8 cellular contexts compared by ENCODE assay signal in the genomic region with DNA sequence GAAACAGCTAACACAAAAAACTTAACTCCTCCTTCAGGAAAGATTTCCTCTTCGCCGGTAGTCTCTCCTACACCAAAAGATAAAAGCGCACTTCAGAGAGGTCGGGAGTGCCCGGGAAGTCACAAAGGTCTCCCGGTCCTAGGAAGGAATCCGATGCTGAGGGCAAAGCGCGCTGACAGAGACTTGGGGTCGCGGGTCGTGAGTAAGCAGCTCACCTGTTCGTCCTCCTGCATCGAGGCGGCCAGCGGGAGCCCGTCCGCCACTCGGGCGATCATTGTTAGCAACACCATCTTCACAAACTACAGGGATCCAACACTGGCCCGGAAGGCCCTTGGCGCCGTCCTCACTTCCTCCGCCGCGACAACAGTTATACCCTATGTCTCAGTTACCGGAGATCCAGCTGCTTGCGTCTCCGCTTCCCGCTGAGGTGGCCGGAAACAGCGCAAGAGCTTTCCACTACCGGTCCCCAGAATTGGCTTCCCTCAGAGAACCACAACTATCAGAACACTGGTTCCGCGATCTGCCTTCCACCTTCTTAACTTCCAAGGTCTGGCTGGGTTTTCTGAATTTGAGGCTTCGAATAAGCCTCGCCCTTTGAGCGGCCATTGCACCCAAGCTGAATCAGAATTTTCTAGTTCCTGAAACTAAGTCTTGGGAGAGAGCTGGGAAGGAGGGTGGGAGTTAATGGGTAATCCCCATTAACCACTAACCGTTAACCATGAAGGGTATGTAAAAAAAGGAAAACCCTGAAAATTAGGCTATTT. TPM values are rescaled to one million over a fixed set of nuclear protein-coding genes. Genes with fewer than 3 reads are reported as not detected.
DNase-seq lines count a peak whose midpoint lies in the region; ATAC-seq and TF ChIP-seq lines count a peak whose summit lies in the region.

A gene (minus strand): TSS at position 429 of the 764 bp plus-strand sequence. CDS start 139 bp downstream, at position 290.

- intact Hi-C loops in PC-9 (cut with micrococcal nuclease; ENCODE audit: unreplicated experiment): no loop called here

- no peaks in the 10 kb centered on the region for H3K9me2 ChIP-seq in PC-9 (ENCODE audit: insufficient read depth)

- H3K36me3 ChIP-seq in PC-9 (ENCODE audit: low read depth) (no peaks in the 10 kb centered on the region; the same call in 1 of the 2 replicates), esophagus (ENCODE audit: control insufficient read depth in 2 of 2, insufficient read depth in 2 of 2, low read length in 1 of 2) (no peaks in the 10 kb centered on the region), mucosa of stomach (ENCODE audit: control insufficient read depth, insufficient read depth, low read length) (no peaks in the 10 kb centered on the region)

- H3K79me2 ChIP-seq in PC-9 (ENCODE audit: low read depth): peaks cover 18% of the 10 kb centered on the region

- peak within 1 kb of the TSS; percentile 98 for H3K4me2 ChIP-seq in PC-9

- H3K9ac ChIP-seq in mucosa of stomach (ENCODE audit: low read length): peak within 1 kb of the TSS; percentile 97

- H3K4me1 ChIP-seq in PC-9 (replicated peaks; ENCODE audit: insufficient read depth) (peaks cover 6% of the 10 kb centered on the region; the same call in 1 of the 2 replicates), esophagus (ENCODE audit: control insufficient read depth in 2 of 2, insufficient read depth in 2 of 2, low read length in 1 of 2) (no peaks in the 10 kb centered on the region), mucosa of stomach (ENCODE audit: control insufficient read depth, insufficient read depth, low read length) (no peaks in the 10 kb centered on the region)

- POLR2A ChIA-PET in PC-9 (lab: Charles Lee; ENCODE audit: unreplicated experiment): interaction anchor here (0.6 kb wide), 2 partner anchors 237 to 379 kb away, joined by 3 to 5 read pairs; no protein-coding TSS in a partner anchor

- TF ChIP-seq CTCF in PC-9 (conservative IDR thresholded peaks at IDR 0.05): no peak

- H3K27ac ChIP-seq in PC-9 (peak within 1 kb of the TSS; percentile 87), esophagus (ENCODE audit: low read depth in 2 of 2, low read length in 1 of 2) (peak within 1 kb of the TSS; percentile 78 to 99)

- H3F3A ChIP-seq in PC-9 (ENCODE audit: insufficient read depth, low read depth): peaks cover 8% of the 10 kb centered on the region

- H3K9me3 ChIP-seq in PC-9 (ENCODE audit: insufficient read depth, low read depth): no peaks in the 10 kb centered on the region
- H3K9me3 ChIP-seq in esophagus (ENCODE audit: control insufficient read depth in 2 of 2, insufficient read depth in 1 of 2, low read depth in 1 of 2, low read length in 1 of 2): no peaks in the 10 kb centered on the region
- H3K9me3 ChIP-seq in mucosa of stomach (ENCODE audit: control insufficient read depth, low read length): no peaks in the 10 kb centered on the region

- peak within 1 kb of the TSS; percentile 89 for H2AFZ ChIP-seq in PC-9

- H4K20me1 ChIP-seq in PC-9 (ENCODE audit: insufficient read depth): no peaks in the 10 kb centered on the region

- BruUV-seq in PC-9 (replicated peaks; lab: Mats Ljungman, UMichigan): no TSS peak

- H3K4me3 ChIP-seq in PC-9 (peak within 1 kb of the TSS; percentile 84), esophagus (ENCODE audit: low read depth in 1 of 2, low read length in 2 of 2) (peak within 1 kb of the TSS; percentile 76 to 86), mucosa of stomach (ENCODE audit: low read length) (peak within 1 kb of the TSS; percentile 99)

- H3K27me3 ChIP-seq in PC-9 (ENCODE audit: insufficient read depth, low read depth) (no peaks in the 10 kb centered on the region), esophagus (ENCODE audit: control insufficient read depth in 1 of 2, insufficient read depth in 2 of 2, low read length in 2 of 2) (no peaks in the 10 kb centered on the region), mucosa of stomach (ENCODE audit: control insufficient read depth, insufficient read depth, low read length) (no peaks in the 10 kb centered on the region)

- peak; percentile 88 for DNase-seq in DMS53 (lab: John Stamatoyannopoulos, UW)
- peak; percentile 96 for DNase-seq in KBM-7
- DNase-seq in PC-9: peak; percentile 84 to 93
- DNase-seq in activated T-cell treated with anti-CD3 and anti-CD28 coated beads, Interleukin-2, amount 50 U/mL, for 1 hour: peak; percentile 85
- DNase-seq in stimulated activated CD8-positive, alpha-beta memory T cell treated with anti-CD3 and anti-CD28 coated beads, Interleukin-4, amount 100 ng/mL, for 48 hours: peak; percentile 90

- CTCF ChIA-PET in PC-9 (lab: Charles Lee): interaction anchor here (0.6 kb wide), 1 partner anchor 626 kb away, joined by 3 read pairs; no protein-coding TSS in a partner anchor

- ATAC-seq in GM21723 (IDR thresholded peaks at IDR 0.05; ENCODE audit: unreplicated experiment): peak; percentile 97

- WGBS in esophagus, 2 donors: 2% methylated on average over 39 of the region's 39 CpGs

- in situ Hi-C loops in KBM-7 (cut with MboI; ENCODE audit: low pct_unique_long_range_greater_than_20kb, low sequenced_read_pairs): no loop called here

RNA-seq across cellular contexts. Expression of the gene that starts here (rescaled TPM):
- total RNA-seq in PC-9 (2021): 16.5 and 25.1 TPM in 2 replicates
- polyA plus RNA-seq in esophagus: 1 to 10 TPM; 9.8 to 10.0 TPM

Comparison
In these comparisons a context has a peak if more than half of its experiments do, and no peak if none do; other contexts are left out.
1. Peak in every context shown above with its lines: DNase-seq, ATAC-seq, H3K4me3 ChIP-seq and H3K27ac ChIP-seq.